In the genomic region with DNA sequence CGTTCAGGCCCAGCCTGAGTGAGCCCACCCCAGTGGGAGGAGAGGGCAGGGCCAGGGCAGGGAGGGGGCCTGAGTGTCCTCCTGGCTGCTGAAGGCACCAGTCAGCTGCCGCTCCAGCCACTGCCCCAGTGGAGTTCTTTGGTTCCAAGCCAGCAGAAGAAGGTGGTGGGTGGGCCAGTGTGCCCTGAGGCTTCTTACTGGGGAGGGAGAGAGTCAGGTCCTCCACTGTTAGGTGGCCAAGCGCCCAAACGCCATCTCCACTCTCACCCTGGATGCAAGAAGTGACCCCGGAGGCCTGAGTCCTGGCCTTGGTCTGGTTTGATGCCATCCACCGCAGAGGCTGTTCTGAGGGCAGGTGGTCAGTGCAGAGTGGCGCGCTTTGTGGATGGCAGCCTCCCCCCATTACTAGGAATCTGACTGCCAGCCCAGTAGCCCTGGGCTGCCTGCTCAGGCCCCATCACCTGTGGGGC, we compare ENCODE assay signal across 9 cellular contexts. TPM values are rescaled to one million over a fixed set of nuclear protein-coding genes. Genes with fewer than 3 reads are reported as not detected.
DNase-seq lines count a peak whose midpoint lies in the region; ATAC-seq and TF ChIP-seq lines count a peak whose summit lies in the region.
"Had no signal": no experiment of that assay in that cellular context is flagged by ENCODE, and none has a peak within 500 bp of the region (broad histone marks: within the 10 kb centered on the region; RNA-seq: fewer than 3 reads in every experiment).

No MANE protein-coding gene starts in this region.

- H3K36me3 ChIP-seq in right lobe of liver (no peaks in the 10 kb centered on the region), thoracic aorta (peaks cover 12% of the 10 kb centered on the region)

- peaks cover 41% of the 10 kb centered on the region for H3K36me3 Mint-ChIP-seq in activated CD8-positive, alpha-beta memory T cell treated with anti-CD3 and anti-CD28 coated beads, Interleukin-2, amount 10 ng/mL, durations not matched to agents 7 days and 5 days
- peaks cover 29% of the 10 kb centered on the region for H3K36me3 Mint-ChIP-seq in activated T-helper 2 cell treated with anti-CD3 and anti-CD28 coated beads, Interferon-gamma antibody, Interleukin-2, Interleukin-4, amounts not matched to agents 10 μg/mL and 5 μg/mL and 100 μg/mL, durations not matched to agents 14 hours and 24 hours and 36 hours (ENCODE audit: low read depth)

- H3K27ac Mint-ChIP-seq in activated CD8-positive, alpha-beta memory T cell treated with anti-CD3 and anti-CD28 coated beads, Interleukin-2, amount 10 ng/mL, durations not matched to agents 7 days and 5 days: peak overlapping the region; percentile 91
- no peak overlapping the region for H3K27ac Mint-ChIP-seq in activated T-helper 2 cell treated with anti-CD3 and anti-CD28 coated beads, Interferon-gamma antibody, Interleukin-2, Interleukin-4, amounts not matched to agents 10 μg/mL and 5 μg/mL and 100 μg/mL, durations not matched to agents 14 hours and 24 hours and 36 hours

- H3K27me3 ChIP-seq in right lobe of liver (no peaks in the 10 kb centered on the region), thoracic aorta (replicated peaks; ENCODE audit: insufficient read depth) (no peaks in the 10 kb centered on the region)

- no peak for DNase-seq in activated CD8-positive, alpha-beta memory T cell treated with anti-CD3 and anti-CD28 coated beads, Interleukin-2, amount 10 ng/mL, durations not matched to agents 7 days and 5 days
- no peak for DNase-seq in activated CD8-positive, alpha-beta memory T cell treated with anti-CD3 and anti-CD28 coated beads, Interleukin-2, amount 50 U/mL, for 48 hours
- no peak for DNase-seq in activated T-helper 2 cell treated with anti-CD3 and anti-CD28 coated beads, Interferon-gamma antibody, Interleukin-2, Interleukin-4, amounts not matched to agents 10 μg/mL and 5 μg/mL and 100 μg/mL, durations not matched to agents 14 hours and 24 hours and 36 hours (ENCODE audit: low spot score)
- no peak for DNase-seq in right lobe of liver
- no peak for DNase-seq in thoracic aorta (ENCODE audit: low spot score)
- no peak for DNase-seq in kidney tubule cell (ENCODE audit: low spot score)
- no peak for DNase-seq in HEK293T (ENCODE audit: extremely low spot score)
- DNase-seq: SW 1271 had no signal

- H3K27ac ChIP-seq in right lobe of liver (peak overlapping the region; percentile 79 to 99 (median 96)), thoracic aorta (peak overlapping the region; percentile 36 to 95)

- H3K4me1 ChIP-seq in right lobe of liver (peaks cover 0 to 29% (median 13%) of the 10 kb centered on the region in 4 donors), thoracic aorta (ENCODE audit: control insufficient read depth in 1 of 2, low read depth in 2 of 2) (peaks cover 15 to 45% of the 10 kb centered on the region in 2 donors)

- no peak for ATAC-seq in activated CD8-positive, alpha-beta memory T cell treated with anti-CD3 and anti-CD28 coated beads, Interleukin-2, amount 10 ng/mL, durations not matched to agents 7 days and 5 days
- ATAC-seq in right lobe of liver: no peak
- no peak for ATAC-seq in thoracic aorta (ENCODE audit: insufficient number of reproducible peaks, low FRiP score, low read depth)
- no peak for ATAC-seq in GM18498 (IDR thresholded peaks at IDR 0.05; ENCODE audit: unreplicated experiment)

- 73% methylated on average over 2 of the region's 8 CpGs for WGBS in right lobe of liver (ENCODE audit: insufficient coverage, low coverage, low lambda C conversion rate, missing lambda C conversion rate)

- CTCF ChIA-PET in activated CD8-positive, alpha-beta memory T cell treated with anti-CD3 and anti-CD28 coated beads, Interleukin-2, amount 10 ng/mL, durations not matched to agents 7 days and 5 days (lab: Charles Lee): interaction anchor here (1.0 to 1.6 kb wide), 3 partner anchors 11 to 423 kb away, joined by 3 to 4 read pairs (median 3); a partner anchor contains a TSS
- CTCF ChIA-PET in HEK293T (lab: Yijun Ruan, JAX): no interaction called here

- H3K4me1 Mint-ChIP-seq in activated CD8-positive, alpha-beta memory T cell treated with anti-CD3 and anti-CD28 coated beads, Interleukin-2, amount 10 ng/mL, durations not matched to agents 7 days and 5 days: peaks cover 57% of the 10 kb centered on the region
- peaks cover 50% of the 10 kb centered on the region for H3K4me1 Mint-ChIP-seq in activated T-helper 2 cell treated with anti-CD3 and anti-CD28 coated beads, Interferon-gamma antibody, Interleukin-2, Interleukin-4, amounts not matched to agents 10 μg/mL and 5 μg/mL and 100 μg/mL, durations not matched to agents 14 hours and 24 hours and 36 hours (ENCODE audit: low read depth)

- no peaks in the 10 kb centered on the region for H3K27me3 Mint-ChIP-seq in activated CD8-positive, alpha-beta memory T cell treated with anti-CD3 and anti-CD28 coated beads, Interleukin-2, amount 10 ng/mL, durations not matched to agents 7 days and 5 days
- H3K27me3 Mint-ChIP-seq in activated T-helper 2 cell treated with anti-CD3 and anti-CD28 coated beads, Interferon-gamma antibody, Interleukin-2, Interleukin-4, amounts not matched to agents 10 μg/mL and 5 μg/mL and 100 μg/mL, durations not matched to agents 14 hours and 24 hours and 36 hours (ENCODE audit: low read depth): no peaks in the 10 kb centered on the region

- H3K4me3 ChIP-seq in right lobe of liver: peak overlapping the region; percentile 53 to 65 (median 54)
- H3K4me3 ChIP-seq in thoracic aorta: peak overlapping the region; percentile 65

- no peak for TF ChIP-seq CTCF in right lobe of liver (IDR thresholded peaks at IDR 0.05)
- no peak for TF ChIP-seq CTCF in thoracic aorta (IDR thresholded peaks at IDR 0.05)

- H3K9me3 Mint-ChIP-seq in activated CD8-positive, alpha-beta memory T cell treated with anti-CD3 and anti-CD28 coated beads, Interleukin-2, amount 10 ng/mL, durations not matched to agents 7 days and 5 days (ENCODE audit: low read depth): no peaks in the 10 kb centered on the region
- no peaks in the 10 kb centered on the region for H3K9me3 Mint-ChIP-seq in activated T-helper 2 cell treated with anti-CD3 and anti-CD28 coated beads, Interferon-gamma antibody, Interleukin-2, Interleukin-4, amounts not matched to agents 10 μg/mL and 5 μg/mL and 100 μg/mL, durations not matched to agents 14 hours and 24 hours and 36 hours

- POLR2A ChIA-PET in HEK293T (lab: Yijun Ruan, JAX): interaction anchor here (1.6 kb wide), 1 partner anchor 8 kb away, joined by 4 read pairs; no protein-coding TSS in a partner anchor

- no peak overlapping the region for H3K4me3 Mint-ChIP-seq in activated CD8-positive, alpha-beta memory T cell treated with anti-CD3 and anti-CD28 coated beads, Interleukin-2, amount 10 ng/mL, durations not matched to agents 7 days and 5 days
- peak overlapping the region; percentile 91 for H3K4me3 Mint-ChIP-seq in activated T-helper 2 cell treated with anti-CD3 and anti-CD28 coated beads, Interferon-gamma antibody, Interleukin-2, Interleukin-4, amounts not matched to agents 10 μg/mL and 5 μg/mL and 100 μg/mL, durations not matched to agents 14 hours and 24 hours and 36 hours (ENCODE audit: low read depth)

- no peak for TF ChIP-seq POLR2A in right lobe of liver (IDR thresholded peaks at IDR 0.05)

- intact Hi-C loops in activated T-helper 2 cell treated with anti-CD3 and anti-CD28 coated beads, Interferon-gamma antibody, Interleukin-2, Interleukin-4, amounts not matched to agents 10 μg/mL and 5 μg/mL and 100 μg/mL, durations not matched to agents 14 hours and 24 hours and 36 hours (cut with micrococcal nuclease): loop anchor here (2.0 to 5.0 kb wide), 2 partner anchors 116 to 161 kb away; a partner anchor contains a TSS
- intact Hi-C loops in right lobe of liver (cut with DNase I): no loop called here

- H3K9me3 ChIP-seq in right lobe of liver (no peaks in the 10 kb centered on the region), thoracic aorta (no peaks in the 10 kb centered on the region)

TF ChIP-seq in HEK293T, 16 proteins besides CTCF, POLR2A, EP300 and RAD21 (continues in another document):
- TF ChIP-seq LEF1 (IDR thresholded peaks at IDR 0.05; ENCODE audit: borderline replicate concordance) (no peak), NFRKB (IDR thresholded peaks at IDR 0.05) (no peak), SUZ12 (IDR thresholded peaks at IDR 0.05) (no peak), FOXM1 (IDR thresholded peaks at IDR 0.05; ENCODE audit: borderline replicate concordance) (no peak), ZNF384 (IDR thresholded peaks at IDR 0.05) (no peak), SP1 (IDR thresholded peaks at IDR 0.05) (no peak)
- TF ChIP-seq, protein P1, sequence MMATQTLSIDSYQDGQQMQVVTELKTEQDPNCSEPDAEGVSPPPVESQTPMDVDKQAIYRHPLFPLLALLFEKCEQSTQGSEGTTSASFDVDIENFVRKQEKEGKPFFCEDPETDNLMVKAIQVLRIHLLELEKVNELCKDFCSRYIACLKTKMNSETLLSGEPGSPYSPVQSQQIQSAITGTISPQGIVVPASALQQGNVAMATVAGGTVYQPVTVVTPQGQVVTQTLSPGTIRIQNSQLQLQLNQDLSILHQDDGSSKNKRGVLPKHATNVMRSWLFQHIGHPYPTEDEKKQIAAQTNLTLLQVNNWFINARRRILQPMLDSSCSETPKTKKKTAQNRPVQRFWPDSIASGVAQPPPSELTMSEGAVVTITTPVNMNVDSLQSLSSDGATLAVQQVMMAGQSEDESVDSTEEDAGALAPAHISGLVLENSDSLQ (IDR thresholded peaks at IDR 0.05): no peak

RNA-seq across cellular contexts. Expression of a gene that starts 2.2 kb away (rescaled TPM):
- total RNA-seq in activated CD8-positive, alpha-beta memory T cell treated with anti-CD3 and anti-CD28 coated beads, Interleukin-2, amount 10 ng/mL, durations not matched to agents 7 days and 5 days: 1,000 to 10,000 TPM in 1 of 2 experiments, 100 to 1,000 TPM in 1; 597 to 1,208 TPM
- total RNA-seq in activated T-helper 2 cell treated with anti-CD3 and anti-CD28 coated beads, Interferon-gamma antibody, Interleukin-2, Interleukin-4, amounts not matched to agents 10 μg/mL and 5 μg/mL and 100 μg/mL, durations not matched to agents 14 hours and 24 hours and 36 hours: 297 and 309 TPM in 2 replicates
- 10 to 100 TPM; 59.1 to 87.7 (median 73.0) TPM for total RNA-seq in right lobe of liver
- 100 to 1,000 TPM; 150 to 174 TPM for total RNA-seq in thoracic aorta

RNA-seq across cellular contexts. Expression of a gene that starts 42.6 kb away (rescaled TPM):
- total RNA-seq in activated CD8-positive, alpha-beta memory T cell treated with anti-CD3 and anti-CD28 coated beads, Interleukin-2, amount 10 ng/mL, durations not matched to agents 7 days and 5 days: 1 to 10 TPM; 4.3 to 8.6 TPM
- total RNA-seq in activated T-helper 2 cell treated with anti-CD3 and anti-CD28 coated beads, Interferon-gamma antibody, Interleukin-2, Interleukin-4, amounts not matched to agents 10 μg/mL and 5 μg/mL and 100 μg/mL, durations not matched to agents 14 hours and 24 hours and 36 hours: 9.7 TPM in 2 replicates
- 1 to 10 TPM; 5.8 to 9.8 (median 6.5) TPM for total RNA-seq in right lobe of liver
- 10 to 100 TPM; 41.1 to 69.2 TPM for total RNA-seq in thoracic aorta

RNA-seq across cellular contexts. Expression of a gene that starts 42.7 kb away (rescaled TPM):
- 10 to 100 TPM; 15.4 to 22.1 TPM for total RNA-seq in activated CD8-positive, alpha-beta memory T cell treated with anti-CD3 and anti-CD28 coated beads, Interleukin-2, amount 10 ng/mL, durations not matched to agents 7 days and 5 days
- total RNA-seq in activated T-helper 2 cell treated with anti-CD3 and anti-CD28 coated beads, Interferon-gamma antibody, Interleukin-2, Interleukin-4, amounts not matched to agents 10 μg/mL and 5 μg/mL and 100 μg/mL, durations not matched to agents 14 hours and 24 hours and 36 hours: 25.5 and 29.0 TPM in 2 replicates
- total RNA-seq in right lobe of liver: 10 to 100 TPM in 5 of 6 experiments, 1 to 10 TPM in 1; 9.7 to 23.5 (median 15.7) TPM
- 10 to 100 TPM; 22.2 to 51.8 TPM for total RNA-seq in thoracic aorta
